In genomic region chr2:10305715-10306114, GRCh38 we compare ENCODE assay signal across 9 cellular contexts. TPM values are rescaled to one million over a fixed set of nuclear protein-coding genes. Genes with fewer than 3 reads are reported as not detected.
DNase-seq lines count a peak whose midpoint lies in the region; ATAC-seq and TF ChIP-seq lines count a peak whose summit lies in the region.
"Had no signal": no experiment of that assay in that cellular context is flagged by ENCODE, and none has a peak within 500 bp of the region (broad histone marks: within the 10 kb centered on the region; RNA-seq: fewer than 3 reads in every experiment).

No MANE protein-coding gene starts in this region.

- CTCF ChIA-PET in RWPE1 (lab: Yijun Ruan, JAX) = interaction anchor here (0.6 to 1.1 kb wide), 4 partner anchors 12 to 84 kb away, joined by 3 to 4 read pairs (median 4); no protein-coding TSS in a partner anchor

- H3K27me3 ChIP-seq in brain microvascular endothelial cell (replicated peaks) = no peaks in the 10 kb centered on the region
- H3K27me3 ChIP-seq: pancreas had no signal

- no peak overlapping the region for H3K27ac Mint-ChIP-seq in progenitor cell of endocrine pancreas

- TF ChIP-seq CTCF in brain microvascular endothelial cell (IDR thresholded peaks at IDR 0.05; ENCODE audit: low read depth, low read length, missing control alignments) (peak; percentile 51), progenitor cell of endocrine pancreas (IDR thresholded peaks at IDR 0.05; ENCODE audit: unreplicated experiment) (peak; percentile 31), RWPE1 (conservative IDR thresholded peaks at IDR 0.05; ENCODE audit: low read depth) (no peak)

- peak overlapping the region; percentile 41 for H3K4me3 Mint-ChIP-seq in progenitor cell of endocrine pancreas (ENCODE audit: low read depth)

- in situ Hi-C loops in G401 (cut with HindIII; ENCODE audit: low sequenced_read_pairs) (no loop called here), brain microvascular endothelial cell (cut with HindIII; ENCODE audit: low pct_ligation_motif_present, low sequenced_read_pairs) (no loop called here)

- no peaks in the 10 kb centered on the region for H3K36me3 Mint-ChIP-seq in progenitor cell of endocrine pancreas (ENCODE audit: insufficient read depth)

- no peaks in the 10 kb centered on the region for H3K9me3 Mint-ChIP-seq in progenitor cell of endocrine pancreas (ENCODE audit: low read depth)

- ATAC-seq in HG02642 (IDR thresholded peaks at IDR 0.05; ENCODE audit: poor library complexity, unreplicated experiment) = no peak

- no peak overlapping the region for H3K4me3 ChIP-seq in brain microvascular endothelial cell (ENCODE audit: low read depth, low read length)

- DNase-seq in G401 (ENCODE audit: low spot score) (peak; percentile 76), SHP77 treated with DMSO at 0.1 percent for 48 hours (lab: John Stamatoyannopoulos, UW) (peak; percentile 14), brain microvascular endothelial cell (no peak), progenitor cell of endocrine pancreas (ENCODE audit: low spot score, unreplicated experiment) (no peak), RWPE1 (ENCODE audit: low spot score) (no peak), NCI-H1930 (lab: John Stamatoyannopoulos, UW) (no peak), NCI-H146 treated with DMSO at 0.1 percent for 48 hours (lab: John Stamatoyannopoulos, UW; ENCODE audit: unreplicated experiment) (no peak)

- POLR2A ChIA-PET in RWPE1 (lab: Yijun Ruan, JAX; ENCODE audit: low non-redundant PET) = no interaction called here

- no peaks in the 10 kb centered on the region for H3K36me3 ChIP-seq in brain microvascular endothelial cell (replicated peaks)
- H3K36me3 ChIP-seq: pancreas had no signal

- H3K27me3 Mint-ChIP-seq in progenitor cell of endocrine pancreas = peaks cover 45% of the 10 kb centered on the region

- peaks cover 13% of the 10 kb centered on the region for H3K4me1 Mint-ChIP-seq in progenitor cell of endocrine pancreas (ENCODE audit: low read depth)

- H3K27ac ChIP-seq in brain microvascular endothelial cell (no peak overlapping the region), RWPE1 (no peak overlapping the region)

RNA-seq across cellular contexts. Expression of gene HPCAL1, which starts 3.0 kb away (rescaled TPM):
- 12.7 and 34.8 TPM in 2 replicates for total RNA-seq in G401 (2014; rRNA removed; shearing (Covaris generic))
- total RNA-seq in progenitor cell of endocrine pancreas = 16.5 and 16.8 TPM in 2 replicates

Comparison
In these comparisons a context has a peak if more than half of its experiments do, and no peak if none do; other contexts are left out.
1. DNase-seq: peak in G401 (single experiment) and SHP77 treated with DMSO at 0.1 percent for 48 hours (single experiment); none in brain microvascular endothelial cell (single experiment), progenitor cell of endocrine pancreas (single experiment), RWPE1 (single experiment), NCI-H1930 (0 of 2) and NCI-H146 treated with DMSO at 0.1 percent for 48 hours (single experiment).